17 cellular contexts compared by ENCODE assay signal in genomic region chr4:84677995-84678394, GRCh38.
DNase-seq lines count a peak whose midpoint lies in the region; ATAC-seq and TF ChIP-seq lines count a peak whose summit lies in the region.
"Had no signal": no experiment of that assay in that cellular context is flagged by ENCODE, and none has a peak within 500 bp of the region (broad histone marks: within the 10 kb centered on the region; RNA-seq: fewer than 3 reads in every experiment).

No MANE protein-coding gene starts in this region.

- H3K27ac ChIP-seq in suprapubic skin: peak overlapping the region; percentile 62

- WGBS in suprapubic skin: 96% methylated on average over 5 of the region's 5 CpGs

- H3K36me3 ChIP-seq in suprapubic skin: peaks cover 71% of the 10 kb centered on the region

- no peak for TF ChIP-seq EP300 in suprapubic skin (IDR thresholded peaks at IDR 0.05)

- no peaks in the 10 kb centered on the region for H3K9me3 Mint-ChIP-seq in HFFc6
- H3K9me3 Mint-ChIP-seq: CD4-positive, alpha-beta T cell; H9 had no signal

- no peaks in the 10 kb centered on the region for H3K27me3 ChIP-seq in suprapubic skin
- H3K27me3 ChIP-seq: BE2C had no signal

- peaks cover 10% of the 10 kb centered on the region for H3K4me1 ChIP-seq in suprapubic skin
- H3K4me1 ChIP-seq: BE2C had no signal

- H3K27ac Mint-ChIP-seq in HFFc6: no peak overlapping the region
- H3K27ac Mint-ChIP-seq: CD4-positive, alpha-beta T cell had no signal

- TF ChIP-seq CTCF in fibroblast of the aortic adventitia (IDR thresholded peaks at IDR 0.05; ENCODE audit: insufficient read depth, low read length): no peak
- no peak for TF ChIP-seq CTCF in suprapubic skin (IDR thresholded peaks at IDR 0.05)
- TF ChIP-seq CTCF in HFFc6 (IDR thresholded peaks at IDR 0.05): no peak

- H3K9me3 ChIP-seq in suprapubic skin: no peaks in the 10 kb centered on the region
- H3K9me3 ChIP-seq: BE2C had no signal

- no peaks in the 10 kb centered on the region; the same call in 1 of the 2 replicates for H3K27me3 Mint-ChIP-seq in HFFc6 (ENCODE audit: insufficient read depth)
- H3K27me3 Mint-ChIP-seq: CD4-positive, alpha-beta T cell had no signal

- H3K4me1 Mint-ChIP-seq in HFFc6 (ENCODE audit: low read depth): peaks cover 40% of the 10 kb centered on the region

- no peak for TF ChIP-seq POLR2A in suprapubic skin (IDR thresholded peaks at IDR 0.05)

- H3K4me3 Mint-ChIP-seq in HFFc6: no peak overlapping the region
- H3K4me3 Mint-ChIP-seq: CD4-positive, alpha-beta T cell; H9 had no signal

- no peak overlapping the region for H3K4me3 ChIP-seq in fibroblast of the aortic adventitia (ENCODE audit: low read depth, low read length)
- no peak overlapping the region for H3K4me3 ChIP-seq in suprapubic skin
- H3K4me3 ChIP-seq: GM12878, K562 had no signal

- H3K36me3 Mint-ChIP-seq in HFFc6 (ENCODE audit: low read depth): peaks cover 42% of the 10 kb centered on the region

- ATAC-seq in HG02973 (IDR thresholded peaks at IDR 0.05; ENCODE audit: unreplicated experiment): no peak
- no peak for ATAC-seq in GM19324 (IDR thresholded peaks at IDR 0.05; ENCODE audit: low FRiP score, unreplicated experiment)
- no peak for ATAC-seq in GM21360 (IDR thresholded peaks at IDR 0.05; ENCODE audit: unreplicated experiment)
- ATAC-seq: GM12878, K562 had no signal

- DNase-seq in RPMI7951 (ENCODE audit: low read depth) (peak; percentile 87), fibroblast of the aortic adventitia (ENCODE audit: low read depth) (peak; percentile 37), myocyte (ENCODE audit: low read depth) (peak; percentile 42), suprapubic skin (ENCODE audit: low spot score in 2 of 2) (no peak), HFFc6 (no peak)
- DNase-seq: BE2C; C1 segment of cervical spinal cord; CD4-positive, alpha-beta T cell; DND-41; EL; H9; IMR-90 had no signal

Comparison
In these comparisons a context has a peak if more than half of its experiments do, and no peak if none do; other contexts are left out.
1. DNase-seq: peak in RPMI7951 (single experiment), fibroblast of the aortic adventitia (single experiment) and myocyte (single experiment); none in suprapubic skin (0 of 2) and HFFc6 (single experiment).